In the genomic region with DNA sequence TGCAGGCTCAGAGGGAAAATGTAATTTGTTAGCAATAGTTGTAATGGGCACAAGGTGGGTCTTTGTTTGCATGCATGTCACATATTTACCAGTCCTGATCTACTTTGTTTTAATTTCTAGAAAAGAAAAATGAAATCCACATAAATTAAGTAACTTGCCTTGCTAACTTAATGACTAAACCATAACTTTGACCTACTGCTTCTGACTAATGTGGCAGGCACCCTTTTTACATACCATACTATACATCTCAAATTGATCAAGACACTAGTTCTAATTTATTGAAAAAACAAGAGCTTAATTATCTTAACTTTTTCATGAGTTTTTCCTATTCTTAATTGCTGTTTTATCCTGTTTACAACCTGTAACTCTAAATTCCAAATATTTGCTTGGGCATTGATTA, we compare ENCODE assay signal across 17 cellular contexts.
"Had no signal": no experiment of that assay in that cellular context is flagged by ENCODE, and none has a peak within 500 bp of the region (broad histone marks: within the 10 kb centered on the region; RNA-seq: fewer than 3 reads in every experiment).

No MANE protein-coding gene starts in this region.

- H3K4me3 Mint-ChIP-seq: activated naive CD8-positive, alpha-beta T cell; nephron progenitor cell had no signal

- H3K4me1 ChIP-seq: body of pancreas, left lung, upper lobe of right lung had no signal

- ATAC-seq: body of pancreas, left lung, upper lobe of right lung had no signal

- H3K9me3 ChIP-seq: body of pancreas, left lung, upper lobe of right lung had no signal

- H3K9me3 Mint-ChIP-seq: nephron progenitor cell had no signal

- H3K27ac Mint-ChIP-seq: activated naive CD8-positive, alpha-beta T cell; nephron progenitor cell had no signal

- DNase-seq: activated CD4-positive, alpha-beta T cell treated with anti-CD3 and anti-CD28 coated beads for 1 hour; amniotic stem cell; body of pancreas; dorsolateral prefrontal cortex; head of caudate nucleus; kidney; left lung; mammary epithelial cell; midbrain; nephron progenitor cell; occipital lobe; posterior cingulate gyrus; stimulated activated naive CD4-positive, alpha-beta T cell; upper lobe of right lung; WERI-Rb-1 had no signal

- H3K4me3 ChIP-seq: body of pancreas, dorsolateral prefrontal cortex, left lung, upper lobe of right lung had no signal

- H3K27me3 ChIP-seq: body of pancreas, dorsolateral prefrontal cortex, left lung, upper lobe of right lung had no signal

- H3K4me1 Mint-ChIP-seq: nephron progenitor cell had no signal

- H3K27ac ChIP-seq: body of pancreas, dorsolateral prefrontal cortex, epithelial cell of prostate, left lung, upper lobe of right lung, WERI-Rb-1 had no signal

- H3K27me3 Mint-ChIP-seq: activated naive CD8-positive, alpha-beta T cell had no signal
